ENCODE assay signal across 9 cellular contexts in the genomic region with DNA sequence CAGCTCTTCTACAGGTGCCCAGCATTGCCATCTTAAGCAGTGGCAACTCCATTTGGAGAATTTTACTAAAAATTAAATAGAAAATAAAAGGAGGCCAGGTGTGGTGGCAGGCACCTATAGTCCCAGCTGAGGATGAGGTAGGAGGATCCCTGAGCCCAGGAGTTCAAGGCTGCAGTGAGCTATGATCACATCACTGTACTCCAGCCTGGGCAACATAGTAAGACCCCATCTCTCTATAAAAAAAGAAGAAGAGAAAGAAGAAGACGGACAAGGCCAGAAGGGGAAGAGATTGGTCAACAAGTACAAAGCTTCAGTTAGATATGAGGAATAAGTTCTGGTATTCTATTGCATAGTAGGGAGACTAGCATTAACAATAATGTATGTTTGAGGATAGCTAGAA.
"Had no signal": no experiment of that assay in that cellular context is flagged by ENCODE, and none has a peak within 500 bp of the region (broad histone marks: within the 10 kb centered on the region; RNA-seq: fewer than 3 reads in every experiment).

No MANE protein-coding gene starts in this region.

- DNase-seq: H9, HCEC 1CT, HFFc6, KG1 had no signal

- H3K27ac Mint-ChIP-seq: GM23338, H9, HFFc6, IgD-negative memory B cell had no signal

- H3K27me3 Mint-ChIP-seq: IgD-negative memory B cell had no signal

- H2AFZ ChIP-seq: GM23338 had no signal

- H3K4me3 Mint-ChIP-seq: GM23338, H9, HFFc6, IgD-negative memory B cell had no signal

- H3K4me2 ChIP-seq: GM23338 had no signal

- ATAC-seq: GM23338 had no signal

- H3K9me3 Mint-ChIP-seq: GM23338, H9, HFFc6, IgD-negative memory B cell had no signal

- H3K4me3 ChIP-seq: GM23338 had no signal

- FAIRE-seq: H1, H54, HTR-8/SVneo had no signal
